ENCODE assay signal across 8 cellular contexts in the genomic region with DNA sequence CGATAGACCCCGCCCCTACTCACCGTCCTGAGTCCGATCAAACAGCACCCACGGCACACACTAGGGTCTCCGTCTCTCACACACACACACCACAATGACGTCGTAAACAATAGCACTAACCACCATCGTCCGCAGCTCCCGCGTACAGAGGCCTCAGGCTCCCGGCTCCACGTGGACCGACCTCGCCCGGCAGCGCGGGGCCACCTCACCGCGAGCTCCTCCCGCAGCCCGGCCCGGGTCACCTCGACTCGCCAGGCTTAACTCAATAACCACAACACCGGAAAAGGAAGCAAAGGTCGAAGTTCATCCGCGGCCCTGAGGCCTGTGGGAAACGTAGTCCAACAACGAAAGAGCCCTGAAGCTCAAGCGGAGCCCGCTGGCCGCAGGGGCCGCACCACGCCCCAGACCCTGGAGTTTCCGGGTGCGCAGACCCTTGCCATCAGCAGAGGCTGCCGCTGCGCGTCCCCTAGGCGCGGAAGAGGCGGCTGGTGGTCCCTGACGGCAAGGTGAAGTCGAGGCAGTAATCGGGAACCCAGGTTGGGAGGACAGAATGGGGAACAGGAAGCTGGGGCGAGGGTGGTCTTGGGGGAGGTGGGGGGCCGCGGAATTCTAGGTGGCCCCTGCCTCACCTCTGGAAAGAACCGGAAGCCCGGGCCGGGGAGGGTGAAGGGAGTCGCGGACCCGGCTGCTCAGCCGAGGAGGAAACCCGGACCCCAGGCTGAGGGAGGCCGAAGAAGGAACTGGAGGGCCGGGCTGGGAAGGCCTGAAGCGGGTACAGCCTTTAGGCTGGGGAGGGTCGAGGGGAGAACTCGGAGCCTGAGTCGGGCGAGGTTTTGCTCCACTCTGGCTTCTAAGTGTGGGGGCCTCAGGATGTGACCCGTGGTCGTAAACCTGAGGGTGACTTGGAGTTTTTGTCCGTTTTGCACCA. TPM values are rescaled to one million over a fixed set of nuclear protein-coding genes. Genes with fewer than 3 reads are reported as not detected.
DNase-seq lines count a peak whose midpoint lies in the region; ATAC-seq, FAIRE-seq and TF ChIP-seq lines count a peak whose summit lies in the region.

A gene (minus strand): TSS at position 273 of the 928 bp plus-strand sequence. CDS start 946 bp downstream, outside the sequence.

- peak within 1 kb of the TSS; percentile 85 to 89 for H3K4me3 ChIP-seq in right atrium auricular region
- H3K4me3 ChIP-seq in psoas muscle, result peak within 1 kb of the TSS; percentile 97

- 0 to 1% (median 0%) methylated on average over 65 to 69 of the region's 69 CpGs for WGBS in psoas muscle, 3 donors

- H3K4me1 ChIP-seq in right atrium auricular region (peaks cover 0 to 18% of the 10 kb centered on the region in 2 donors), psoas muscle (peaks cover 5% of the 10 kb centered on the region)

- H3K27ac ChIP-seq in right atrium auricular region (peak within 1 kb of the TSS; percentile 83 to 86), psoas muscle (peak within 1 kb of the TSS; percentile 91)

- H3K36me3 ChIP-seq in right atrium auricular region (peaks cover 33% of the 10 kb centered on the region), psoas muscle (ENCODE audit: insufficient read depth in 1 of 2, low read depth in 1 of 2) (peaks cover 7 to 53% of the 10 kb centered on the region in 2 donors)

- DNase-seq in GM13977 (ENCODE audit: low spot score), result peak; percentile 92
- DNase-seq in NCI-H1694 (lab: John Stamatoyannopoulos, UW), result peak; percentile 42
- peak; percentile 29 to 95 (median 80) for DNase-seq in amygdala (lab: John Stamatoyannopoulos, UW)
- DNase-seq in right atrium auricular region (ENCODE audit: low spot score), result peak; percentile 94
- peak; percentile 89 to 90 for DNase-seq in psoas muscle
- peak; percentile 91 for DNase-seq in urothelium cell line (ENCODE audit: low spot score)

- H3K9me3 ChIP-seq in right atrium auricular region, result peaks cover 0 to 17% of the 10 kb centered on the region in 2 donors
- H3K9me3 ChIP-seq in psoas muscle, result peaks cover 38% of the 10 kb centered on the region

- FAIRE-seq in urothelium cell line (lab: Jason Lieb, UNC), result peak; percentile 55

- TF ChIP-seq CTCF in GM13977 (IDR thresholded peaks at IDR 0.05; ENCODE audit: extremely low read depth, insufficient read depth, missing control alignments), result peak; percentile 11
- TF ChIP-seq CTCF in right atrium auricular region (IDR thresholded peaks at IDR 0.05), result no peak
- TF ChIP-seq CTCF in psoas muscle (IDR thresholded peaks at IDR 0.05), result no peak

- H3K27me3 ChIP-seq in right atrium auricular region (no peaks in the 10 kb centered on the region), psoas muscle (ENCODE audit: insufficient read depth in 3 of 3, low read length in 2 of 3) (no peaks in the 10 kb centered on the region)

- intact Hi-C loops in T-helper 1 cell treated with Interleukin-12 subunit alpha and Interleukin-12 subunit beta and Interleukin-4 antibody, amounts not matched to agents 30 ng/mL and 1 ng/mL, for 36 hours (cut with micrococcal nuclease), result loop anchor here (1.0 to 5.0 kb wide), 18 partner anchors 32 to 1206 kb away; a partner anchor contains a TSS
- intact Hi-C loops in psoas muscle (cut with DNase I), result loop anchor here (2.0 to 5.0 kb wide), 2 partner anchors 44 to 46 kb away; a partner anchor contains a TSS

- peak; percentile 81 for ATAC-seq in HG02884 (IDR thresholded peaks at IDR 0.05; ENCODE audit: unreplicated experiment)
- ATAC-seq in psoas muscle, result peak; percentile 98 to 100 (median 99)

- in situ Hi-C loops in GM13977 (cut with MboI; ENCODE audit: low pct_unique_long_range_greater_than_20kb, low sequenced_read_pairs, unreplicated experiment), result no loop called here

RNA-seq across cellular contexts. Expression of the gene that starts here (rescaled TPM):
- 18.3 and 20.1 TPM in 2 replicates for total RNA-seq in T-helper 1 cell treated with Interleukin-12 subunit alpha and Interleukin-12 subunit beta and Interleukin-4 antibody, amounts not matched to agents 30 ng/mL and 1 ng/mL, for 36 hours
- total RNA-seq in right atrium auricular region, result 10 to 100 TPM; 10.8 to 11.5 TPM
- 10 to 100 TPM in 1 of 4 donors, 1 to 10 TPM in 3; 6.1 to 10.4 (median 8.1) TPM for total RNA-seq in psoas muscle
- polyA plus RNA-seq in psoas muscle, result 1 to 10 TPM; 2.3 to 5.4 (median 3.1) TPM

Comparison
In these comparisons a context has a peak if more than half of its experiments do, and no peak if none do; other contexts are left out.
1. Peak in every context shown above with its lines: DNase-seq, ATAC-seq, H3K4me3 ChIP-seq and H3K27ac ChIP-seq.
2. DNase-seq: peak in every context shown above with its lines; median percentile 94 in right atrium auricular region; 92 in GM13977; 91 in urothelium cell line; 90 in psoas muscle; 80 in amygdala; 42 in NCI-H1694.